Comparison of ENCODE assay signal across 17 cellular contexts in genomic region chr2:220181158-220181557, GRCh38.
"Had no signal": no experiment of that assay in that cellular context is flagged by ENCODE, and none has a peak within 500 bp of the region (broad histone marks: within the 10 kb centered on the region; RNA-seq: fewer than 3 reads in every experiment).

No MANE protein-coding gene starts in this region.

- H3K4me3 ChIP-seq: ascending aorta, cardiac muscle cell, esophagus muscularis mucosa, gastrocnemius medialis, heart left ventricle, pancreas, right lobe of liver, smooth muscle cell, thoracic aorta had no signal

- H3K4me1 ChIP-seq: ascending aorta, esophagus muscularis mucosa, gastrocnemius medialis, heart left ventricle, pancreas, right lobe of liver had no signal

- H3K4me2 ChIP-seq: smooth muscle cell had no signal

- DNase-seq: activated CD4-positive, alpha-beta T cell treated with anti-CD3 and anti-CD28 coated beads, Interleukin-2, amount 50 U/mL, for 4 hours; activated gamma-delta T cell; effector CD8-positive, alpha-beta T cell; gastrocnemius medialis; heart left ventricle; immature natural killer cell; mesendoderm; naive thymus-derived CD4-positive, alpha-beta T cell; pancreas; right lobe of liver; stimulated activated CD4-positive, alpha-beta T cell treated with anti-CD3 and anti-CD28 coated beads, Interleukin-4, amount 100 ng/mL, for 24 hours had no signal

- H3K36me3 ChIP-seq: ascending aorta, cardiac muscle cell, esophagus muscularis mucosa, gastrocnemius medialis, heart left ventricle, pancreas, right lobe of liver, thoracic aorta had no signal

- H3K27me3 ChIP-seq: ascending aorta, cardiac muscle cell, esophagus muscularis mucosa, gastrocnemius medialis, heart left ventricle, pancreas, right lobe of liver had no signal

- ATAC-seq: gastrocnemius medialis; heart left ventricle; naive thymus-derived CD4-positive, alpha-beta T cell; pancreas; right lobe of liver; stimulated activated memory B cell treated with anti-CD40 and anti-IgM and Interleukin-4, amounts not matched to agents 10 μg/mL and 1 μg/mL and 100 μg/mL, for 72 hours had no signal

- H3K27ac ChIP-seq: ascending aorta, cardiac muscle cell, esophagus muscularis mucosa, gastrocnemius medialis, heart left ventricle, pancreas, right lobe of liver, thoracic aorta had no signal

- H3K9me3 ChIP-seq: ascending aorta, esophagus muscularis mucosa, gastrocnemius medialis, heart left ventricle, pancreas, right lobe of liver, thoracic aorta had no signal
